ENCODE assay signal across 25 cellular contexts in the genomic region with DNA sequence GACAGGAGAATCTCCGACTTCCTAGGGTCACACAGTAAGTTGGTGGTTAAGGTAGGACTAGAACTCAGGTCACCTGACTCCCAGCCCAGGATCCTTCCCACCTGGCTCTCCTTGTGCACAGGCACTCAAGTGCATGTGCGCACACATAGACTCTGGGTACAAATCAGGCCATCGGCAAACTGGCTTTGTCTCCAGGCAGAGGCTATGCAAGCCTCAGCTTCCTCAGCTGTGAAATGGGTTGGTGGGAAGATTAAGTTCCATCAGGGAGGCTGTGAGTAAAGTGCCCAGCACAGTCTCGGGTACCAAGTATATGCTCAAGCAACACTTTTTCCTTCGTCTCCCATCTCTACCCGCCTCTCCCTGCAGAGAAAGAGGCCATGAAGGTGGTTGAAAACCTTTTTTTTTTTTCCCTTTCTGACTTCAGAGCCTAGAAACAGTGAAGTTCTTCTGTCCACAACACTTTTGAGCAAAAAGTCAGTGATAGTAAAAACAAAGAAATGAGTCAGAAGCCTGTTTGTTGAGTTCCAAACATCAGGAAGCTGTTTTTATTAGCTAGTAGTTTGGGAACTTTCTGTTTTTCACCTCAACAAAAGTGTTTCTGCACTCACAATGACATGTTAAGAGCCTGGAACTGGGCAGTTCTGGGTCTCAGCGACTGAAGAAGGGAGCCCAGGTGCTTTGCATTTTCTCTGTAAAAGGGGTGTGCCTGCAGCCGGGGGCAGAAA.
DNase-seq lines count a peak whose midpoint lies in the region; ATAC-seq, FAIRE-seq and TF ChIP-seq lines count a peak whose summit lies in the region.
"Had no signal": no experiment of that assay in that cellular context is flagged by ENCODE, and none has a peak within 500 bp of the region (broad histone marks: within the 10 kb centered on the region; RNA-seq: fewer than 3 reads in every experiment).

No MANE protein-coding gene starts in this region.

- no peak for FAIRE-seq in A549 (lab: Jason Lieb, UNC)
- FAIRE-seq in H1 (lab: Jason Lieb, UNC), result no peak

- 0 out of 2 replicates have a peak overlapping the region, but pooled peaks have one; percentile 60 for H2BK12ac ChIP-seq in H1 (ENCODE audit: low read depth, low read length)
- no peak overlapping the region for H2BK12ac ChIP-seq in mesenchymal stem cell (ENCODE audit: low read length in 2 of 2)

- WGBS in A549 (ENCODE audit: missing lambda C conversion rate), result 74% methylated on average over 8 of the region's 8 CpGs
- WGBS in H1 (ENCODE audit: extremely low coverage in 1 of 2, insufficient coverage in 1 of 2, insufficient read length in 1 of 2, insufficient replicate concordance in 2 of 2, low coverage in 1 of 2, low lambda C conversion rate in 2 of 2, missing lambda C conversion rate in 1 of 2), 2 experiments, result 83% methylated on average over 8 of the region's 8 CpGs; no CpG with 5 or more reads in 1 of the 2 experiments
- 88% methylated on average over 6 of the region's 8 CpGs for WGBS in mesenchymal stem cell

- H3K4me1 Mint-ChIP-seq in chondrocyte (ENCODE audit: low read depth), result no peaks in the 10 kb centered on the region
- H3K4me1 Mint-ChIP-seq: CD4-positive, CD25-positive, alpha-beta regulatory T cell; GM23338 had no signal

- H3K4me3 Mint-ChIP-seq in chondrocyte (ENCODE audit: unreplicated experiment), result no peak overlapping the region
- H3K4me3 Mint-ChIP-seq: CD4-positive, CD25-positive, alpha-beta regulatory T cell; GM23338 had no signal

- H3K9me3 ChIP-seq in A549, result no peaks in the 10 kb centered on the region
- no peaks in the 10 kb centered on the region for H3K9me3 ChIP-seq in H1 (ENCODE audit: insufficient read depth in 2 of 2, low read depth in 1 of 2, low read length in 1 of 2)
- no peaks in the 10 kb centered on the region for H3K9me3 ChIP-seq in mesenchymal stem cell (ENCODE audit: control insufficient read depth, low read length)
- no peaks in the 10 kb centered on the region for H3K9me3 ChIP-seq in tibial artery
- H3K9me3 ChIP-seq: BE2C, Caco-2 had no signal

- H4K20me1 ChIP-seq in H1 (replicated peaks in 1 of 2; ENCODE audit: control insufficient read depth in 1 of 2, insufficient read depth in 2 of 2, low read length in 2 of 2), result no peaks in the 10 kb centered on the region

- H2AFZ ChIP-seq in H1 (ENCODE audit: low read length) (no peak overlapping the region), mesenchymal stem cell (ENCODE audit: low read depth, low read length) (no peak overlapping the region)
- H2AFZ ChIP-seq: GM23338 had no signal

- H2BK120ac ChIP-seq in H1 (replicated peaks; ENCODE audit: low read depth, low read length), result no peak overlapping the region
- no peak overlapping the region for H2BK120ac ChIP-seq in mesenchymal stem cell (ENCODE audit: low read depth, low read length)

- no peak overlapping the region for H2BK5ac ChIP-seq in H1 (ENCODE audit: low read depth, low read length)
- H2BK5ac ChIP-seq in mesenchymal stem cell (ENCODE audit: low read depth, low read length, poor library complexity, severe bottlenecking), result no peak overlapping the region

- TF ChIP-seq EP300 in A549 (IDR thresholded peaks at IDR 0.05) (no peak), H1 (IDR thresholded peaks at IDR 0.05; ENCODE audit: borderline replicate concordance in 1 of 2, low read depth in 2 of 2, low read length in 2 of 2) (no peak)

- H4K91ac ChIP-seq in H1 (replicated peaks; ENCODE audit: insufficient read length, low read length) (no peak overlapping the region), mesenchymal stem cell (ENCODE audit: low read length) (no peak overlapping the region)

- intact Hi-C loops in tibial artery (cut with DNase I; ENCODE audit: low total_unique reads), result no loop called here

- TF ChIP-seq RAD21 in A549 (conservative IDR thresholded peaks at IDR 0.05 in 1 of 2, IDR thresholded peaks at IDR 0.05 in 1 of 2), result no peak
- no peak for TF ChIP-seq RAD21 in H1 (IDR thresholded peaks at IDR 0.05 in 1 of 2, conservative IDR thresholded peaks at IDR 0.05 in 1 of 2; ENCODE audit: low read depth in 2 of 2, low read length in 2 of 2)

- H3K4me1 ChIP-seq in A549 (peaks cover 21% of the 10 kb centered on the region; the same call in 2 of the 3 replicates), H1 (replicated peaks in 1 of 4; ENCODE audit: control insufficient read depth in 3 of 4, insufficient read depth in 4 of 4, low read length in 3 of 4) (no peaks in the 10 kb centered on the region), mesenchymal stem cell (ENCODE audit: control insufficient read depth, insufficient read depth, low read depth, low read length) (peaks cover 5% of the 10 kb centered on the region), tibial artery (no peaks in the 10 kb centered on the region)

- CTCF ChIA-PET in A549 (lab: Yijun Ruan, JAX) (interaction anchor here (0.6 to 1.1 kb wide), 5 partner anchors 9 to 862 kb away, joined by 3 read pairs; no protein-coding TSS in a partner anchor), H1 (lab: Charles Lee; ENCODE audit: partially characterized antibody) (interaction anchor here (0.7 to 12.0 kb wide), 7 partner anchors 6 to 116 kb away, joined by 3 to 134 read pairs (median 3); no protein-coding TSS in a partner anchor)

- H2BK15ac ChIP-seq in H1 (ENCODE audit: low read length) (no peak overlapping the region), mesenchymal stem cell (ENCODE audit: low read depth, poor library complexity, severe bottlenecking) (no peak overlapping the region)

- H4K5ac ChIP-seq in H1 (ENCODE audit: insufficient read length, low read depth, low read length), result no peak overlapping the region

- no peaks in the 10 kb centered on the region for H3K79me1 ChIP-seq in H1 (ENCODE audit: low read depth, low read length)
- H3K79me1 ChIP-seq in mesenchymal stem cell (replicated peaks; ENCODE audit: low read length, poor library complexity, severe bottlenecking), result no peaks in the 10 kb centered on the region

- no peak overlapping the region for H3K56ac ChIP-seq in H1 (replicated peaks; ENCODE audit: insufficient read length, low read depth, low read length)

- H3K79me2 ChIP-seq in H1 (ENCODE audit: control insufficient read depth in 1 of 2, insufficient read depth in 2 of 2, low read length in 2 of 2), result no peaks in the 10 kb centered on the region

- H3K27ac Mint-ChIP-seq in chondrocyte (ENCODE audit: unreplicated experiment), result no peak overlapping the region
- H3K27ac Mint-ChIP-seq: CD4-positive, CD25-positive, alpha-beta regulatory T cell; GM23338 had no signal

- no peak overlapping the region for H3K14ac ChIP-seq in H1 (ENCODE audit: insufficient read length)
- H3K14ac ChIP-seq in mesenchymal stem cell (ENCODE audit: low read length in 2 of 2), result no peak overlapping the region

- no peak overlapping the region for H3K18ac ChIP-seq in H1 (ENCODE audit: extremely low read depth, low read length)
- no peak overlapping the region for H3K18ac ChIP-seq in mesenchymal stem cell (ENCODE audit: low read depth in 1 of 2, low read length in 2 of 2)

- H3K4ac ChIP-seq in H1 (replicated peaks; ENCODE audit: insufficient read length, low read depth, low read length) (no peak overlapping the region), mesenchymal stem cell (ENCODE audit: low read depth in 1 of 2, low read length in 2 of 2) (no peak overlapping the region)

- no peaks in the 10 kb centered on the region for H3K23me2 ChIP-seq in H1 (ENCODE audit: low read depth, low read length)

- peaks cover 32% of the 10 kb centered on the region for H3K27me3 Mint-ChIP-seq in chondrocyte (ENCODE audit: low read depth)

- H3K36me3 Mint-ChIP-seq in chondrocyte (ENCODE audit: low read depth), result no peaks in the 10 kb centered on the region
- H3K36me3 Mint-ChIP-seq: CD4-positive, CD25-positive, alpha-beta regulatory T cell had no signal

- H2AK5ac ChIP-seq in H1 (ENCODE audit: low read depth, low read length) (0 out of 2 replicates have a peak overlapping the region, but pooled peaks have one; percentile 6), mesenchymal stem cell (ENCODE audit: low read length, severe bottlenecking) (no peak overlapping the region)

- POLR2A ChIA-PET in A549 (lab: Yijun Ruan, JAX), result interaction anchor here (0.7 kb wide), 2 partner anchors 87 to 160 kb away, joined by 3 read pairs; no protein-coding TSS in a partner anchor
- POLR2A ChIA-PET in H1 (lab: Charles Lee; ENCODE audit: partially characterized antibody), result interaction anchor here (0.6 kb wide), 1 partner anchor 205 kb away, joined by 4 read pairs; the partner anchor contains the start of gene TAF5

- no peaks in the 10 kb centered on the region for H3K9me3 Mint-ChIP-seq in chondrocyte (ENCODE audit: low read depth)
- H3K9me3 Mint-ChIP-seq: GM23338 had no signal

- no peak for TF ChIP-seq CTCF in A549 (IDR thresholded peaks at IDR 0.05)
- TF ChIP-seq CTCF in H1 (IDR thresholded peaks at IDR 0.05; ENCODE audit: control extremely low read depth in 1 of 3, insufficient read depth in 1 of 3, low read depth in 1 of 3, low read length in 3 of 3), result no peak
- no peak for TF ChIP-seq CTCF in chondrocyte (IDR thresholded peaks at IDR 0.05)
- no peak for TF ChIP-seq CTCF in tibial artery (IDR thresholded peaks at IDR 0.05)

- H3K4me2 ChIP-seq in A549, result no peak overlapping the region
- H3K4me2 ChIP-seq in H1 (ENCODE audit: insufficient read depth in 1 of 2, low read depth in 2 of 2, low read length in 2 of 2), result no peak overlapping the region
- H3K4me2 ChIP-seq in mesenchymal stem cell (ENCODE audit: low read length, poor library complexity, severe bottlenecking), result no peak overlapping the region
- H3K4me2 ChIP-seq: GM23338 had no signal

- H3K23ac ChIP-seq in H1 (ENCODE audit: insufficient read length) (no peak overlapping the region), mesenchymal stem cell (ENCODE audit: low read length in 2 of 2) (no peak overlapping the region)

- H3K9ac ChIP-seq in H1 (replicated peaks in 1 of 4; ENCODE audit: extremely low read depth in 1 of 4, low read depth in 3 of 4, low read length in 3 of 4) (no peak overlapping the region), mesenchymal stem cell (ENCODE audit: low read length) (no peak overlapping the region)

- H3K27ac ChIP-seq in A549 (no peak overlapping the region), H1 (ENCODE audit: low read depth, low read length) (no peak overlapping the region), mesenchymal stem cell (ENCODE audit: low read length, poor library complexity, severe bottlenecking) (no peak overlapping the region), tibial artery (no peak overlapping the region)
- H3K27ac ChIP-seq: RWPE1 had no signal

- ATAC-seq in A549, result no peak
- ATAC-seq: GM23338, HCT116, SK-N-SH treated with all-trans-retinoic acid at 6 μM for 48 hours had no signal

- H3K36me3 ChIP-seq in H1 (ENCODE audit: control insufficient read depth in 2 of 4, insufficient read depth in 4 of 4, low read length in 3 of 4) (no peaks in the 10 kb centered on the region), mesenchymal stem cell (ENCODE audit: control insufficient read depth in 1 of 2, insufficient read depth in 2 of 2, low read depth in 1 of 2, low read length in 2 of 2) (no peaks in the 10 kb centered on the region), tibial artery (no peaks in the 10 kb centered on the region)
- H3K36me3 ChIP-seq: BE2C had no signal

- no peak overlapping the region for H2BK20ac ChIP-seq in H1 (ENCODE audit: low read length)

- H3K4me3 ChIP-seq in A549, result no peak overlapping the region
- no peak overlapping the region for H3K4me3 ChIP-seq in H1 (ENCODE audit: extremely low read depth in 1 of 4, insufficient read depth in 2 of 4, low read depth in 3 of 4, low read length in 4 of 4)
- H3K4me3 ChIP-seq in mesenchymal stem cell (ENCODE audit: insufficient read depth in 1 of 2, low read depth in 1 of 2, low read length in 2 of 2), result no peak overlapping the region
- no peak overlapping the region for H3K4me3 ChIP-seq in tibial artery
- H3K4me3 ChIP-seq: GM23338 had no signal

- DNase-seq in A549 (ENCODE audit: low read depth in 1 of 2, low spot score in 1 of 2) (no peak), HPDE6-E6E7 (ENCODE audit: extremely low spot score) (peak; percentile 35), H1 (ENCODE audit: low read depth in 1 of 2, low spot score in 2 of 2) (no peak), mesenchymal stem cell (peak; percentile 10), NCI-H82 treated with DMSO at 0.1 percent for 48 hours (lab: John Stamatoyannopoulos, UW; ENCODE audit: unreplicated experiment) (no peak), chondrocyte (ENCODE audit: low spot score) (no peak), tibial artery (no peak)
- no peak for DNase-seq in central memory CD4-positive, alpha-beta T cell
- DNase-seq: 8988T; BE2C; Caco-2; CD4-positive, CD25-positive, alpha-beta regulatory T cell; DMS153; KG1; NCI-H1417; NCI-H187; NCI-H2107; NCI-H510A treated with DMSO at 0.1 percent for 48 hours; NCI-H774; OCI-M1; SIG-M5 had no signal

- no peak for TF ChIP-seq POLR2A in A549 (IDR thresholded peaks at IDR 0.05; ENCODE audit: low read length)
- no peak for TF ChIP-seq POLR2A in H1 (IDR thresholded peaks at IDR 0.05; ENCODE audit: control extremely low read depth in 1 of 2, low read depth in 2 of 2, low read length in 2 of 2)

- H4K8ac ChIP-seq in H1 (ENCODE audit: extremely low read depth, insufficient read depth, low read length) (no peak overlapping the region), mesenchymal stem cell (ENCODE audit: low read length) (no peak overlapping the region)

- H3K27me3 ChIP-seq in H1 (replicated peaks in 1 of 4; ENCODE audit: control insufficient read depth in 3 of 4, extremely low read depth in 1 of 4, insufficient read depth in 3 of 4, low read length in 3 of 4) (no peaks in the 10 kb centered on the region), mesenchymal stem cell (ENCODE audit: control insufficient read depth in 1 of 2, insufficient read depth in 1 of 2, low read length in 2 of 2) (peaks cover 41 to 90% of the 10 kb centered on the region in 2 experiments), tibial artery (peaks cover 0 to 22% of the 10 kb centered on the region in 2 donors)
- H3K27me3 ChIP-seq: BE2C had no signal

Comparison
In these comparisons a context has a peak if more than half of its experiments do, and no peak if none do; other contexts are left out.
1. DNase-seq: peak in HPDE6-E6E7 (single experiment) and mesenchymal stem cell (single experiment); none in A549 (0 of 2), H1 (0 of 2), NCI-H82 treated with DMSO at 0.1 percent for 48 hours (single experiment), central memory CD4-positive, alpha-beta T cell (single experiment), chondrocyte (single experiment) and tibial artery (0 of 2).
2. Of the 18 proteins assayed by ChIP-seq in both H1 and A549: peak only in H1: none; only in A549: none; in both: KDM1A; in neither: 16; mixed calls (peak in some experiments, not most) for 1.